Comparison of ENCODE assay signal across 8 cellular contexts in the genomic region with DNA sequence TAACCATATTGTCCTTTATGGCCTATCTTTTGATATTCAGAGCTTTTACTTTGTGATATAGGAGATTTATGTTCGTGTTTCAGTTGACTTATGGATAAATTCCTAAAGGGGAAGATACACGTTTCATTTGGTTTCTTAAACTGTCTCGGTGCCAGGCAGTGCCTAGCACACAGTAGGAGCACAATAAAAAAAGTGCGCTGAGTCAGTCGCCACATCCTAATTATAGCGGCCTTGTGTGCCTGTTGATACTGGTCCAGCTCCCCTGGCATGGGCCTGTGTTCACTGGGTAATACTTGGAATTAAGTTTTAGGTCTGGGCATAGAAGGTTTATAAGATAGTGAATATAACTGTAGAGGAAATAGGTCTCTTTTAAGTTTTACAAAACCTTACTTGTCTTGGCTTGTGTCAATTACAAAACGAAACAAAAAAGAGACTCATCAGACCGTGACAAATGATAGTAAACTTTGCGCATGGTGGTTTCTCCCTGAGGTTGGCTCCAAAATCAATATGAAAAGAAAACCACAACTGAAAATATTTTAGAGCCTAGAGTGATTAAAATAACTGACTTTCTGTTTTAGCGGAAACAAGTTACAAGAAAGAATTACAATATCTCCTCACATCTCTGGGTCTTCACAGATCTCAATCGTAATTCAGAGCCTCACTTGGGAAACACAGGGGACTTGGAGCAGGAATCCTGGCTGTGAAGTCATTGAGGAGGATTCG.
A peak's percentile ranks its signal among the peaks of the same experiment; 100 is the strongest.
DNase-seq lines count a peak whose midpoint lies in the region; ATAC-seq and TF ChIP-seq lines count a peak whose summit lies in the region.

No MANE protein-coding gene starts in this region.

- TF ChIP-seq CTCF in GM20000 (IDR thresholded peaks at IDR 0.05; ENCODE audit: extremely low read depth, missing control alignments), result no peak

- peak; percentile 92 for ATAC-seq in effector memory CD8-positive, alpha-beta T cell (replicated peaks)
- ATAC-seq in SK-N-SH treated with all-trans-retinoic acid at 6 μM for 48 hours, result no peak

- peak overlapping the region; percentile 44; the same call in 1 of the 2 replicates for H3K4me3 ChIP-seq in GM08714 (ENCODE audit: low read length)

- no peaks in the 10 kb centered on the region for H3K9me3 Mint-ChIP-seq in effector memory CD8-positive, alpha-beta T cell

- H3K27me3 Mint-ChIP-seq in effector memory CD8-positive, alpha-beta T cell, result no peaks in the 10 kb centered on the region

- peak; percentile 74 for DNase-seq in GM20000 (ENCODE audit: low spot score)
- peak; percentile 77 for DNase-seq in M059J (ENCODE audit: low read depth)
- peak; percentile 18 to 38 (median 23) for DNase-seq in effector memory CD8-positive, alpha-beta T cell
- no peak for DNase-seq in NCI-H187 treated with DMSO at 0.1 percent for 48 hours (lab: John Stamatoyannopoulos, UW)
- DNase-seq in stimulated activated CD4-positive, alpha-beta T cell treated with anti-CD3 and anti-CD28 coated beads, Interleukin-12 subunit alpha, Interleukin-12 subunit beta, amount 100 ng/mL, for 4 hours, result no peak
- no peak for DNase-seq in DMS153 treated with DMSO at 0.1 percent for 48 hours (lab: John Stamatoyannopoulos, UW; ENCODE audit: unreplicated experiment)

- H3K36me3 Mint-ChIP-seq in effector memory CD8-positive, alpha-beta T cell (ENCODE audit: insufficient read depth), result peaks cover 2% of the 10 kb centered on the region

- peaks cover 23 to 31% of the 10 kb centered on the region in 2 donors for H3K4me1 Mint-ChIP-seq in effector memory CD8-positive, alpha-beta T cell (ENCODE audit: low read depth in 2 of 2)

- H3K4me3 Mint-ChIP-seq in effector memory CD8-positive, alpha-beta T cell, result peak overlapping the region; percentile 58 to 77

- H3K27ac Mint-ChIP-seq in effector memory CD8-positive, alpha-beta T cell, result peak overlapping the region; percentile 95 to 97

TF ChIP-seq in SK-N-SH treated with all-trans-retinoic acid at 6 μM for 48 hours, 23 proteins besides CTCF, POLR2A, EP300 and RAD21:
- TF ChIP-seq OSR1 (CRISPR knock-in tag; IDR thresholded peaks at IDR 0.05), result no peak
- TF ChIP-seq ZC3H10 (CRISPR knock-in tag; IDR thresholded peaks at IDR 0.05), result no peak
- no peak for TF ChIP-seq ZNF565 (CRISPR knock-in tag; conservative IDR thresholded peaks at IDR 0.05; ENCODE audit: low read depth)
- TF ChIP-seq ZFP3 (CRISPR knock-in tag; IDR thresholded peaks at IDR 0.05), result no peak
- no peak for TF ChIP-seq ARNTL (CRISPR knock-in tag; IDR thresholded peaks at IDR 0.05; ENCODE audit: borderline replicate concordance, low read depth)
- TF ChIP-seq ESRRG (CRISPR knock-in tag; IDR thresholded peaks at IDR 0.05), result no peak
- no peak for TF ChIP-seq BACH2 (CRISPR knock-in tag; IDR thresholded peaks at IDR 0.05; ENCODE audit: borderline replicate concordance)
- TF ChIP-seq ZNF8 (CRISPR knock-in tag; IDR thresholded peaks at IDR 0.05), result no peak
- TF ChIP-seq, protein P1, sequence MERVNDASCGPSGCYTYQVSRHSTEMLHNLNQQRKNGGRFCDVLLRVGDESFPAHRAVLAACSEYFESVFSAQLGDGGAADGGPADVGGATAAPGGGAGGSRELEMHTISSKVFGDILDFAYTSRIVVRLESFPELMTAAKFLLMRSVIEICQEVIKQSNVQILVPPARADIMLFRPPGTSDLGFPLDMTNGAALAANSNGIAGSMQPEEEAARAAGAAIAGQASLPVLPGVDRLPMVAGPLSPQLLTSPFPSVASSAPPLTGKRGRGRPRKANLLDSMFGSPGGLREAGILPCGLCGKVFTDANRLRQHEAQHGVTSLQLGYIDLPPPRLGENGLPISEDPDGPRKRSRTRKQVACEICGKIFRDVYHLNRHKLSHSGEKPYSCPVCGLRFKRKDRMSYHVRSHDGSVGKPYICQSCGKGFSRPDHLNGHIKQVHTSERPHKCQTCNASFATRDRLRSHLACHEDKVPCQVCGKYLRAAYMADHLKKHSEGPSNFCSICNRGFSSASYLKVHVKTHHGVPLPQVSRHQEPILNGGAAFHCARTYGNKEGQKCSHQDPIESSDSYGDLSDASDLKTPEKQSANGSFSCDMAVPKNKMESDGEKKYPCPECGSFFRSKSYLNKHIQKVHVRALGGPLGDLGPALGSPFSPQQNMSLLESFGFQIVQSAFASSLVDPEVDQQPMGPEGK (CRISPR knock-in tag; IDR thresholded peaks at IDR 0.05; ENCODE audit: borderline replicate concordance), result no peak
- TF ChIP-seq, protein P2, sequence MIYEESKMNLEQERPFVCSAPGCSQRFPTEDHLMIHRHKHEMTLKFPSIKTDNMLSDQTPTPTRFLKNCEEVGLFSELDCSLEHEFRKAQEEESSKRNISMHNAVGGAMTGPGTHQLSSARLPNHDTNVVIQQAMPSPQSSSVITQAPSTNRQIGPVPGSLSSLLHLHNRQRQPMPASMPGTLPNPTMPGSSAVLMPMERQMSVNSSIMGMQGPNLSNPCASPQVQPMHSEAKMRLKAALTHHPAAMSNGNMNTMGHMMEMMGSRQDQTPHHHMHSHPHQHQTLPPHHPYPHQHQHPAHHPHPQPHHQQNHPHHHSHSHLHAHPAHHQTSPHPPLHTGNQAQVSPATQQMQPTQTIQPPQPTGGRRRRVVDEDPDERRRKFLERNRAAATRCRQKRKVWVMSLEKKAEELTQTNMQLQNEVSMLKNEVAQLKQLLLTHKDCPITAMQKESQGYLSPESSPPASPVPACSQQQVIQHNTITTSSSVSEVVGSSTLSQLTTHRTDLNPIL (CRISPR knock-in tag; IDR thresholded peaks at IDR 0.05; ENCODE audit: low read depth), result no peak

Comparison
In these comparisons a context has a peak if more than half of its experiments do, and no peak if none do; other contexts are left out.
1. DNase-seq: peak in GM20000 (single experiment), M059J (single experiment) and effector memory CD8-positive, alpha-beta T cell (3 of 3); none in NCI-H187 treated with DMSO at 0.1 percent for 48 hours (single experiment), stimulated activated CD4-positive, alpha-beta T cell treated with anti-CD3 and anti-CD28 coated beads, Interleukin-12 subunit alpha, Interleukin-12 subunit beta, amount 100 ng/mL, for 4 hours (single experiment) and DMS153 treated with DMSO at 0.1 percent for 48 hours (single experiment).